ENCODE assay signal across 1 cellular context in the genomic region with DNA sequence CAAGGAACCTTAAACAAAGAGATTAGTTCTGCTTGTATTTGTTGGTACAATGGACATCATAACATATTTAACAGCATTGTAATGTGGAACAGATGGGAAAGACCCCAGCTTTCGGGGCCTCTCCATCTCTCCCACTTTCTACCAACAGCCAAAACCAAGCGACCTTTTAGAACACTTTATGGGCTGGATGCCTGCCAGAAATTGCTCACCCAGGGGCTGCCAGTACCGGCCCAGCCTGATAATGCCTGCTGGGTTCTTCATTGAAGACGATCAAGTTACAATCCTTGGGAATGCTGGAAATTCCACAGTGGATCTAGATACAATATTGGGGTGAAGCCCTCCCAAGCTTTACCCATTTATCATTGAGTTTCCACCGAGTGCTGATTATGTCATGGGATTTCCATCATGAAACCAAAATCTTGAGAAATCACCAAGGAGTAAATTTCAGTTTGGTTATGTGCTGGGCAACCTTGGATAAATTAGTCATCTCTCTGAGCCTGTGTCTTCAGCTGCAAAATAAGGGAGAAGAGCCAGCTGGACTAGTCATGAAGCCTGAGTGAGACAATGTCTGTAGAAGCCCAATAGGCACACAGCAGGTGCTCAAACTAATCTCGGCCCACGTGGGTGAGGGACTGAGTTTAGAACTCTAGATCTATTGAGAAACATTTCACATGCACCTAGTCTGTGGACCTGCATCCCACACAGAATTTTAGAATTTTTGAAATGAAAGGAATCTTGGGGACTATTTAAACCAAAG.
TF ChIP-seq lines count a peak whose summit lies in the region.

No MANE protein-coding gene starts in this region.

TF ChIP-seq in GM12878, 131 proteins besides CTCF, POLR2A, EP300 and RAD21 (continued from another document):
- no peak for TF ChIP-seq ZBTB33 (IDR thresholded peaks at IDR 0.05)
- TF ChIP-seq BRCA1 (IDR thresholded peaks at IDR 0.05; ENCODE audit: low read depth, low read length) = no peak
- no peak for TF ChIP-seq NFYA (IDR thresholded peaks at IDR 0.05; ENCODE audit: borderline replicate concordance, low read depth, low read length)
- TF ChIP-seq, protein P1, sequence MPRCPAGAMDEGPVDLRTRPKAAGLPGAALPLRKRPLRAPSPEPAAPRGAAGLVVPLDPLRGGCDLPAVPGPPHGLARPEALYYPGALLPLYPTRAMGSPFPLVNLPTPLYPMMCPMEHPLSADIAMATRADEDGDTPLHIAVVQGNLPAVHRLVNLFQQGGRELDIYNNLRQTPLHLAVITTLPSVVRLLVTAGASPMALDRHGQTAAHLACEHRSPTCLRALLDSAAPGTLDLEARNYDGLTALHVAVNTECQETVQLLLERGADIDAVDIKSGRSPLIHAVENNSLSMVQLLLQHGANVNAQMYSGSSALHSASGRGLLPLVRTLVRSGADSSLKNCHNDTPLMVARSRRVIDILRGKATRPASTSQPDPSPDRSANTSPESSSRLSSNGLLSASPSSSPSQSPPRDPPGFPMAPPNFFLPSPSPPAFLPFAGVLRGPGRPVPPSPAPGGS (IDR thresholded peaks at IDR 0.05; ENCODE audit: borderline replicate concordance, insufficient read depth, low read depth, low read length, poor library complexity, severe bottlenecking) = no peak
TF ChIP-seq in GM12878: peak in this region for 0.
